ENCODE assay signal across 16 cellular contexts in the genomic region with DNA sequence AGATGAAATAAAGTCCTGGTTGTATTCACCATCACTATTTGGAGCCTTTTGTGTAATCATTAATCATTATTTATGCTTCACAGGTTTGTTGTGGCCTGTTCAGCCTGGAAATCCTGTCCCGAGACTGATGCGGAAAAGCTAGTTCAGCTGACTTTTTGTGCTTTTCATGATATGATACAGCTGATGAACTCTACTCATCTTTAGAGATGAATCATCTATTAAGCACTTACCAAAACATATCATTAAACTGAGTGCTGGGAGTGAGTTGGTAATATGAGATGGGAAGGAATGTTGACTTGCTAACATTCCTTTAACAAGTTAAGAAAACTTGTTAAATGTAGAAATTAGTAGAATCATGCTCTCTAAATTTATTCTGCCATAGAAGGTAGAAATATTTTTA. TPM values are rescaled to one million over a fixed set of nuclear protein-coding genes. Genes with fewer than 3 reads are reported as not detected.
DNase-seq lines count a peak whose midpoint lies in the region; ATAC-seq and TF ChIP-seq lines count a peak whose summit lies in the region.
"Had no signal": no experiment of that assay in that cellular context is flagged by ENCODE, and none has a peak within 500 bp of the region (broad histone marks: within the 10 kb centered on the region; RNA-seq: fewer than 3 reads in every experiment).

No MANE protein-coding gene starts in this region.

- no TSS peak for BruUV-seq in OCI-LY7 (replicated peaks; lab: Mats Ljungman, UMichigan)

- H3K9me3 Mint-ChIP-seq in activated CD4-positive, alpha-beta T cell treated with anti-CD3 and anti-CD28 coated beads for 36 hours (ENCODE audit: low read depth): no peaks in the 10 kb centered on the region
- H3K9me3 Mint-ChIP-seq: activated CD4-positive, alpha-beta memory T cell treated with anti-CD3 and anti-CD28 coated beads, Interleukin-2, amount 10 ng/mL, durations not matched to agents 7 days and 5 days; central memory CD8-positive, alpha-beta T cell; T-helper 1 cell treated with Interleukin-12 subunit alpha and Interleukin-12 subunit beta and Interleukin-4 antibody, amounts not matched to agents 30 μg/mL and 1 μg/mL, for 36 hours had no signal

- H3K36me3 ChIP-seq in skeletal muscle satellite cell (ENCODE audit: insufficient read depth, low read length): no peaks in the 10 kb centered on the region
- no peaks in the 10 kb centered on the region for H3K36me3 ChIP-seq in OCI-LY7 (ENCODE audit: insufficient read depth, low read length)

- H3K27me3 Mint-ChIP-seq in activated CD4-positive, alpha-beta T cell treated with anti-CD3 and anti-CD28 coated beads for 36 hours: no peaks in the 10 kb centered on the region
- H3K27me3 Mint-ChIP-seq: activated CD4-positive, alpha-beta memory T cell treated with anti-CD3 and anti-CD28 coated beads, Interleukin-2, amount 10 ng/mL, durations not matched to agents 7 days and 5 days; central memory CD8-positive, alpha-beta T cell; naive thymus-derived CD4-positive, alpha-beta T cell had no signal

- no peak overlapping the region for H3K27ac Mint-ChIP-seq in activated CD4-positive, alpha-beta T cell treated with anti-CD3 and anti-CD28 coated beads for 36 hours
- H3K27ac Mint-ChIP-seq: activated CD4-positive, alpha-beta memory T cell treated with anti-CD3 and anti-CD28 coated beads, Interleukin-2, amount 10 ng/mL, durations not matched to agents 7 days and 5 days; naive thymus-derived CD4-positive, alpha-beta T cell; T-helper 1 cell treated with Interleukin-12 subunit alpha and Interleukin-12 subunit beta and Interleukin-4 antibody, amounts not matched to agents 30 μg/mL and 1 μg/mL, for 36 hours had no signal

- no peaks in the 10 kb centered on the region for H4K20me1 ChIP-seq in OCI-LY7 (ENCODE audit: insufficient read depth, low read length)

- peak; percentile 94 for ATAC-seq in SK-N-SH treated with all-trans-retinoic acid at 6 μM for 48 hours
- ATAC-seq in activated CD4-positive, alpha-beta T cell treated with anti-CD3 and anti-CD28 coated beads for 36 hours: no peak
- ATAC-seq: naive thymus-derived CD4-positive, alpha-beta T cell had no signal

- TF ChIP-seq CTCF in fibroblast of pulmonary artery (IDR thresholded peaks at IDR 0.05; ENCODE audit: low read length, missing control alignments) (no peak), OCI-LY7 (conservative IDR thresholded peaks at IDR 0.05; ENCODE audit: low read length) (no peak)

- H3K79me2 ChIP-seq in OCI-LY7 (ENCODE audit: insufficient read depth, low read depth, low read length): no peaks in the 10 kb centered on the region

- POLR2A ChIA-PET in activated CD4-positive, alpha-beta T cell treated with anti-CD3 and anti-CD28 coated beads for 36 hours (lab: Charles Lee): no interaction called here
- POLR2A ChIA-PET in OCI-LY7 (lab: Charles Lee): no interaction called here

- H3K9me3 ChIP-seq in skeletal muscle satellite cell (replicated peaks; ENCODE audit: low read length): no peaks in the 10 kb centered on the region
- H3K9me3 ChIP-seq in OCI-LY7 (ENCODE audit: low read length): no peaks in the 10 kb centered on the region
- H3K9me3 ChIP-seq: sigmoid colon had no signal

- DNase-seq in GM04503 (ENCODE audit: low read depth) (peak; percentile 58), fibroblast of pulmonary artery (ENCODE audit: low read depth) (peak; percentile 21), OCI-LY7 (ENCODE audit: low spot score) (no peak), MV-4-11 (lab: John Stamatoyannopoulos, UW) (no peak)
- no peak for DNase-seq in activated CD4-positive, alpha-beta T cell treated with anti-CD3 and anti-CD28 coated beads for 36 hours
- DNase-seq in activated CD4-positive, CD25-positive, alpha-beta regulatory T cell (lab: John Stamatoyannopoulos, UW): no peak
- DNase-seq: activated CD4-positive, alpha-beta memory T cell treated with anti-CD3 and anti-CD28 coated beads, Interleukin-2, amount 10 ng/mL, durations not matched to agents 7 days and 5 days; activated gamma-delta T cell treated with Interleukin-2 at 50 U/mL for 16 hours; COR-L47; naive thymus-derived CD4-positive, alpha-beta T cell; sigmoid colon; substantia nigra had no signal

- H3K4me1 ChIP-seq in skeletal muscle satellite cell (ENCODE audit: control insufficient read depth, insufficient read depth, low read length) (peaks cover 13% of the 10 kb centered on the region), OCI-LY7 (ENCODE audit: insufficient read depth, low read length, poor library complexity, severe bottlenecking) (no peaks in the 10 kb centered on the region)
- H3K4me1 ChIP-seq: sigmoid colon had no signal

- no peak overlapping the region for H3K27ac ChIP-seq in OCI-LY7 (ENCODE audit: low read depth, low read length, poor library complexity, severe bottlenecking)
- H3K27ac ChIP-seq: sigmoid colon had no signal

- no peak overlapping the region for H3K4me3 Mint-ChIP-seq in activated CD4-positive, alpha-beta T cell treated with anti-CD3 and anti-CD28 coated beads for 36 hours
- H3K4me3 Mint-ChIP-seq: activated CD4-positive, alpha-beta memory T cell treated with anti-CD3 and anti-CD28 coated beads, Interleukin-2, amount 10 ng/mL, durations not matched to agents 7 days and 5 days; central memory CD8-positive, alpha-beta T cell; naive thymus-derived CD4-positive, alpha-beta T cell; T-helper 1 cell treated with Interleukin-12 subunit alpha and Interleukin-12 subunit beta and Interleukin-4 antibody, amounts not matched to agents 30 μg/mL and 1 μg/mL, for 36 hours had no signal

- H3K36me3 Mint-ChIP-seq in activated CD4-positive, alpha-beta T cell treated with anti-CD3 and anti-CD28 coated beads for 36 hours (ENCODE audit: low read depth): peaks cover 14% of the 10 kb centered on the region

- H3K4me2 ChIP-seq in skeletal muscle satellite cell (ENCODE audit: low read length) (peak overlapping the region; percentile 8), OCI-LY7 (ENCODE audit: low read length) (no peak overlapping the region)

- no peak overlapping the region for H3K9ac ChIP-seq in skeletal muscle satellite cell (ENCODE audit: low read depth, low read length)

- H3K9me2 ChIP-seq in OCI-LY7 (ENCODE audit: insufficient read depth, low read length): no peaks in the 10 kb centered on the region

- H2AFZ ChIP-seq in OCI-LY7 (ENCODE audit: low read length): no peak overlapping the region

- CTCF ChIA-PET in activated CD4-positive, alpha-beta T cell treated with anti-CD3 and anti-CD28 coated beads for 36 hours (lab: Charles Lee): interaction anchor here (1.1 to 1.7 kb wide), 6 partner anchors 13 to 86 kb away, joined by 3 to 6 read pairs (median 4); no protein-coding TSS in a partner anchor
- CTCF ChIA-PET in OCI-LY7 (lab: Charles Lee; ENCODE audit: unreplicated experiment): interaction anchor here (1.4 kb wide), 1 partner anchor 17 kb away, joined by 3 read pairs; no protein-coding TSS in a partner anchor

- H3K4me3 ChIP-seq in fibroblast of pulmonary artery (replicated peaks; ENCODE audit: low read depth, low read length): no peak overlapping the region
- H3K4me3 ChIP-seq in skeletal muscle satellite cell (ENCODE audit: low read length): no peak overlapping the region
- no peak overlapping the region for H3K4me3 ChIP-seq in OCI-LY7 (ENCODE audit: low read depth, low read length, poor library complexity, severe bottlenecking)
- H3K4me3 ChIP-seq: sigmoid colon had no signal

- H3K4me1 Mint-ChIP-seq in activated CD4-positive, alpha-beta T cell treated with anti-CD3 and anti-CD28 coated beads for 36 hours: no peaks in the 10 kb centered on the region
- H3K4me1 Mint-ChIP-seq: central memory CD8-positive, alpha-beta T cell had no signal

- H3K27me3 ChIP-seq in skeletal muscle satellite cell (ENCODE audit: control insufficient read depth, insufficient read depth, low read length): no peaks in the 10 kb centered on the region
- H3K27me3 ChIP-seq: sigmoid colon had no signal

- intact Hi-C loops in activated CD4-positive, alpha-beta T cell treated with anti-CD3 and anti-CD28 coated beads for 36 hours (cut with DNase I, micrococcal nuclease): no loop called here
- intact Hi-C loops in OCI-LY7 (cut with micrococcal nuclease; ENCODE audit: unreplicated experiment): no loop called here

TF ChIP-seq in SK-N-SH treated with all-trans-retinoic acid at 6 μM for 48 hours, 23 proteins besides CTCF, POLR2A, EP300 and RAD21:
- TF ChIP-seq ISL1 (CRISPR knock-in tag; IDR thresholded peaks at IDR 0.05): peak; percentile 71
- TF ChIP-seq, protein P1, sequence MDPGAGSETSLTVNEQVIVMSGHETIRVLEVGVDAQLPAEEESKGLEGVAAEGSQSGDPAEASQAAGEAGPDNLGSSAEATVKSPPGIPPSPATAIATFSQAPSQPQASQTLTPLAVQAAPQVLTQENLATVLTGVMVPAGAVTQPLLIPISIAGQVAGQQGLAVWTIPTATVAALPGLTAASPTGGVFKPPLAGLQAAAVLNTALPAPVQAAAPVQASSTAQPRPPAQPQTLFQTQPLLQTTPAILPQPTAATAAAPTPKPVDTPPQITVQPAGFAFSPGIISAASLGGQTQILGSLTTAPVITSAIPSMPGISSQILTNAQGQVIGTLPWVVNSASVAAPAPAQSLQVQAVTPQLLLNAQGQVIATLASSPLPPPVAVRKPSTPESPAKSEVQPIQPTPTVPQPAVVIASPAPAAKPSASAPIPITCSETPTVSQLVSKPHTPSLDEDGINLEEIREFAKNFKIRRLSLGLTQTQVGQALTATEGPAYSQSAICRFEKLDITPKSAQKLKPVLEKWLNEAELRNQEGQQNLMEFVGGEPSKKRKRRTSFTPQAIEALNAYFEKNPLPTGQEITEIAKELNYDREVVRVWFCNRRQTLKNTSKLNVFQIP (CRISPR knock-in tag; IDR thresholded peaks at IDR 0.05; ENCODE audit: borderline replicate concordance, low read depth): no peak

RNA-seq across cellular contexts. Expression of a gene that starts 53.0 kb away (rescaled TPM):
- 11.1 and 13.9 TPM in 2 replicates for total RNA-seq in skeletal muscle satellite cell (2012; rRNA removed)
- 1 to 10 TPM; 4.6 to 7.0 TPM for total RNA-seq in activated CD4-positive, alpha-beta T cell treated with anti-CD3 and anti-CD28 coated beads for 36 hours
- total RNA-seq in OCI-LY7 (2014; rRNA removed; shearing (Covaris generic)): 3.0 and 5.2 TPM in 2 replicates
- total RNA-seq in OCI-LY7 (2022): 8.1 and 8.6 TPM in 2 replicates

Comparison
In these comparisons a context has a peak if more than half of its experiments do, and no peak if none do; other contexts are left out.
1. DNase-seq: peak in GM04503 (single experiment) and fibroblast of pulmonary artery (single experiment); none in activated CD4-positive, alpha-beta T cell treated with anti-CD3 and anti-CD28 coated beads for 36 hours (single experiment), OCI-LY7 (single experiment), MV-4-11 (single experiment) and activated CD4-positive, CD25-positive, alpha-beta regulatory T cell (0 of 4).